ENCODE assay signal across 1 cellular context in genomic region chr2:163405298-163405697, GRCh38.
TF ChIP-seq lines count a peak whose summit lies in the region.

No MANE protein-coding gene starts in this region.

TF ChIP-seq in GM12878, 131 proteins besides CTCF, POLR2A, EP300 and RAD21:
- no peak for TF ChIP-seq ETV6 (conservative IDR thresholded peaks at IDR 0.05 in 1 of 2, IDR thresholded peaks at IDR 0.05 in 1 of 2; ENCODE audit: borderline replicate concordance in 1 of 2, low read depth in 1 of 2)
- no peak for TF ChIP-seq ZBTB33 (IDR thresholded peaks at IDR 0.05)
- TF ChIP-seq TAF1 (IDR thresholded peaks at IDR 0.05; ENCODE audit: borderline replicate concordance, low read depth, low read length): no peak
- TF ChIP-seq ESRRA (IDR thresholded peaks at IDR 0.05; ENCODE audit: low read length): no peak
- TF ChIP-seq TBL1XR1 (IDR thresholded peaks at IDR 0.05; ENCODE audit: low read depth, low read length): no peak
- TF ChIP-seq, protein P1, sequence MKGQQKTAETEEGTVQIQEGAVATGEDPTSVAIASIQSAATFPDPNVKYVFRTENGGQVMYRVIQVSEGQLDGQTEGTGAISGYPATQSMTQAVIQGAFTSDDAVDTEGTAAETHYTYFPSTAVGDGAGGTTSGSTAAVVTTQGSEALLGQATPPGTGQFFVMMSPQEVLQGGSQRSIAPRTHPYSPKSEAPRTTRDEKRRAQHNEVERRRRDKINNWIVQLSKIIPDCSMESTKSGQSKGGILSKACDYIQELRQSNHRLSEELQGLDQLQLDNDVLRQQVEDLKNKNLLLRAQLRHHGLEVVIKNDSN (IDR thresholded peaks at IDR 0.05; ENCODE audit: borderline replicate concordance, extremely low read length, insufficient read depth, low read depth, low read length): peak; percentile 13
- no peak for TF ChIP-seq MAX (IDR thresholded peaks at IDR 0.05; ENCODE audit: low read depth, low read length)
- TF ChIP-seq RELA (IDR thresholded peaks at IDR 0.05; ENCODE audit: borderline replicate concordance, partially characterized antibody): no peak
TF ChIP-seq in GM12878: peak in this region for 1.
